Comparison of ENCODE assay signal across 22 cellular contexts in the genomic region with DNA sequence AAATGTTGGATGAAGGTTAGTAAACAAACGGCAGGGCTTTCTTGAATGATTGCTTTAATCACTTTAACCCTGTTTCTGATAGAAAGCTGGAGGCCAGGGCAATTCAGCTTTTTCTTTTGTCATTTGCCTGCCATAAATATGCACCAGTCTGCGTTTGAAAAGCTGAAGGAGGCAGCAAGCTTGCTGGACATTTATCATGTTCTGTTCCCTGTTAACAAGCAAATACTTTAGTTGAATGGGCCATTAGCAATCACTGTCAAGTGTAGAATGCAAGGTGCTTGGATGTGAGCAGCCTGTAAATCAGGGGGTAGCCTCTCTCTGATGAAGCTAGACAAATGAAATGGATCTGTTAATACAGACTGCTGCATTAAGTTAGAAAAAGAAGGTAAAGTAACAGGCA. TPM values are rescaled to one million over a fixed set of nuclear protein-coding genes. Genes with fewer than 3 reads are reported as not detected.
DNase-seq lines count a peak whose midpoint lies in the region; ATAC-seq and TF ChIP-seq lines count a peak whose summit lies in the region.
"Had no signal": no experiment of that assay in that cellular context is flagged by ENCODE, and none has a peak within 500 bp of the region (broad histone marks: within the 10 kb centered on the region; RNA-seq: fewer than 3 reads in every experiment).

No MANE protein-coding gene starts in this region.

- H3K4me3 ChIP-seq in PC-9 (no peak overlapping the region), lower lobe of right lung (peak overlapping the region; percentile 13), OCI-LY7 (ENCODE audit: low read depth, low read length, poor library complexity, severe bottlenecking) (no peak overlapping the region)
- H3K4me3 ChIP-seq: mucosa of descending colon, tibial nerve had no signal

- POLR2A ChIA-PET in PC-9 (lab: Charles Lee; ENCODE audit: unreplicated experiment), result no interaction called here
- POLR2A ChIA-PET in OCI-LY7 (lab: Charles Lee), result no interaction called here

- no TSS peak for BruUV-seq in PC-9 (replicated peaks; lab: Mats Ljungman, UMichigan)
- BruUV-seq in OCI-LY7 (replicated peaks; lab: Mats Ljungman, UMichigan), result no TSS peak

- H4K20me1 ChIP-seq in PC-9 (ENCODE audit: insufficient read depth), result peaks cover 14% of the 10 kb centered on the region; the same call in 1 of the 2 replicates
- no peaks in the 10 kb centered on the region for H4K20me1 ChIP-seq in OCI-LY7 (ENCODE audit: insufficient read depth, low read length)

- H2AFZ ChIP-seq in PC-9, result no peak overlapping the region
- H2AFZ ChIP-seq in OCI-LY7 (ENCODE audit: low read length), result no peak overlapping the region

- H3K9me2 ChIP-seq in PC-9 (ENCODE audit: insufficient read depth) (no peaks in the 10 kb centered on the region), OCI-LY7 (ENCODE audit: insufficient read depth, low read length) (no peaks in the 10 kb centered on the region)

- H3K79me2 ChIP-seq in PC-9 (ENCODE audit: low read depth), result peaks cover 99% of the 10 kb centered on the region
- no peaks in the 10 kb centered on the region for H3K79me2 ChIP-seq in OCI-LY7 (ENCODE audit: insufficient read depth, low read depth, low read length)

- DNase-seq in NCI-H82 (lab: John Stamatoyannopoulos, UW) (peak; percentile 34), NCI-H82 treated with DMSO at 0.1 percent for 48 hours (lab: John Stamatoyannopoulos, UW; ENCODE audit: unreplicated experiment) (no peak), PC-9 (no peak), lower lobe of right lung (no peak), HCEC 1CT (no peak), OCI-LY7 (ENCODE audit: low spot score) (no peak), NCI-H2107 treated with DMSO at 0.1 percent for 48 hours (lab: John Stamatoyannopoulos, UW; ENCODE audit: unreplicated experiment) (no peak)
- DNase-seq: activated CD4-positive, CD25-positive, alpha-beta regulatory T cell treated with anti-CD3 and anti-CD28 coated beads, Interleukin-2, amount 50 U/mL, for 72 hours; activated CD8-positive, alpha-beta memory T cell treated with anti-CD3 and anti-CD28 coated beads for 24 hours; Calu3; effector memory CD8-positive, alpha-beta T cell; EL; mucosa of descending colon; NCI-H446; small intestine; stimulated activated CD4-positive, alpha-beta T cell treated with anti-CD3 and anti-CD28 coated beads, Interleukin-4, amount 100 ng/mL, for 1 hour; stimulated activated naive CD8-positive, alpha-beta T cell treated with anti-CD3 and anti-CD28 coated beads, Interleukin-15, Interleukin-2, amounts not matched to agents 100 U/mL and 50 U/mL, for 24 hours; T1000 had no signal

- peaks cover 20% of the 10 kb centered on the region; the same call in 1 of the 2 replicates for H3F3A ChIP-seq in PC-9 (ENCODE audit: insufficient read depth, low read depth)

- CTCF ChIA-PET in PC-9 (lab: Charles Lee) (no interaction called here), OCI-LY7 (lab: Charles Lee; ENCODE audit: unreplicated experiment) (no interaction called here)

- intact Hi-C loops in PC-9 (cut with micrococcal nuclease; ENCODE audit: unreplicated experiment) (no loop called here), lower lobe of right lung (cut with DNase I) (no loop called here), OCI-LY7 (cut with micrococcal nuclease; ENCODE audit: unreplicated experiment) (no loop called here)

- H3K27ac ChIP-seq in PC-9 (no peak overlapping the region), lower lobe of right lung (peak overlapping the region; percentile 51), OCI-LY7 (ENCODE audit: low read depth, low read length, poor library complexity, severe bottlenecking) (no peak overlapping the region)

- no peak for TF ChIP-seq CTCF in PC-9 (conservative IDR thresholded peaks at IDR 0.05)
- no peak for TF ChIP-seq CTCF in lower lobe of right lung (IDR thresholded peaks at IDR 0.05)
- no peak for TF ChIP-seq CTCF in OCI-LY7 (conservative IDR thresholded peaks at IDR 0.05; ENCODE audit: low read length)

- H3K36me3 ChIP-seq in PC-9 (ENCODE audit: low read depth) (peaks cover 27% of the 10 kb centered on the region; the same call in 1 of the 2 replicates), lower lobe of right lung (no peaks in the 10 kb centered on the region), OCI-LY7 (ENCODE audit: insufficient read depth, low read length) (no peaks in the 10 kb centered on the region)
- H3K36me3 ChIP-seq: tibial nerve had no signal

- H3K9me3 ChIP-seq in PC-9 (ENCODE audit: insufficient read depth, low read depth), result no peaks in the 10 kb centered on the region
- no peaks in the 10 kb centered on the region for H3K9me3 ChIP-seq in lower lobe of right lung
- no peaks in the 10 kb centered on the region for H3K9me3 ChIP-seq in OCI-LY7 (ENCODE audit: low read length)
- H3K9me3 ChIP-seq: mucosa of descending colon, tibial nerve had no signal

- H3K4me1 ChIP-seq in PC-9 (replicated peaks; ENCODE audit: insufficient read depth) (peaks cover 78% of the 10 kb centered on the region), lower lobe of right lung (peaks cover 59% of the 10 kb centered on the region), OCI-LY7 (ENCODE audit: insufficient read depth, low read length, poor library complexity, severe bottlenecking) (no peaks in the 10 kb centered on the region)

- no peak for ATAC-seq in lower lobe of right lung
- no peak for ATAC-seq in GM19463 (IDR thresholded peaks at IDR 0.05; ENCODE audit: unreplicated experiment)
- ATAC-seq: effector memory CD8-positive, alpha-beta T cell; HepG2; left lobe of liver; mucosa of descending colon; stimulated activated naive CD8-positive, alpha-beta T cell treated with anti-CD3 and anti-CD28 coated beads, Interleukin-15, Interleukin-2, amounts not matched to agents 100 U/mL and 50 U/mL, for 24 hours had no signal

- 0 out of 2 replicates have a peak overlapping the region, but pooled peaks have one; percentile 13 for H3K4me2 ChIP-seq in PC-9
- H3K4me2 ChIP-seq in OCI-LY7 (ENCODE audit: low read length), result no peak overlapping the region

- H3K27me3 ChIP-seq in PC-9 (ENCODE audit: insufficient read depth, low read depth) (no peaks in the 10 kb centered on the region), lower lobe of right lung (ENCODE audit: low read depth) (no peaks in the 10 kb centered on the region)
- H3K27me3 ChIP-seq: tibial nerve had no signal

RNA-seq across cellular contexts. Expression of a gene that starts 7.7 kb away (rescaled TPM):
- 13.4 and 17.5 TPM in 2 replicates for total RNA-seq in PC-9 (2021)
- total RNA-seq in lower lobe of right lung, result 47.0 TPM
- total RNA-seq in OCI-LY7 (2014; rRNA removed; shearing (Covaris generic)), result 0.25 and 0.49 TPM in 2 replicates
- 0.31 and 0.51 TPM in 2 replicates for total RNA-seq in OCI-LY7 (2022)

RNA-seq across cellular contexts. Expression of a gene that starts 40.1 kb away (rescaled TPM):
- 89.2 and 90.8 TPM in 2 replicates for total RNA-seq in PC-9 (2021)
- total RNA-seq in lower lobe of right lung, result 108 TPM
- total RNA-seq in OCI-LY7 (2014; rRNA removed; shearing (Covaris generic)), result 71.9 and 89.1 TPM in 2 replicates
- total RNA-seq in OCI-LY7 (2022), result 71.6 and 87.7 TPM in 2 replicates
